1 cellular context compared by ENCODE assay signal in the genomic region with DNA sequence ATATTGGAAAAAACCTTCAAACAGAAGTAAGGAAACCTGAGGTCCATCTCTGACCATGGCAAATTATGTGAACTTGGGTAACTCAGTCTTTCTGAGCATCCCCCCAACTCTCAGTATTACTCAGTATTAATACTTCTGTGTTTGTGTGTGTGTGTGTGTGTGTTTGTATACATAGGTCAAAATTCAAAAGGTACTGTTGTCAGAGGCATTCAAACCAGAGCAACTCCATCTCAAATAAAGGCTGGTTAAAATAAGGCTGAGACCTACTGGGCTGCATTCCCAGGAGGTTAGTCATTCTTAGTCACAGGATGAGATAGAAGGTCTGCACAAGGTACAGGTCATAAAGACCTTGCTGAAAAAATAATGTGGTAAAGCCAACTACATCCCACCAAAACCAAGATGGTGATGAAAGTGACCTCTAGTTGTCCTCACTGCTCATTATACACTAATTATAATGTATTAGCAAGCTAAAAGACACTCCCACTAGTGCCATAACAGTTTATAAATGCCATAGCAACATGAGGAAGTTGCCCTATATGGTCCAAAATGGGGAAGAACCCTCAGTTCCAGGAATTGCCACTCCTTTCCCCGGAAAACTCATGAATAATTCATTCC.
TF ChIP-seq lines count a peak whose summit lies in the region.

No MANE protein-coding gene starts in this region.

TF ChIP-seq in HCT116, 20 proteins besides CTCF, POLR2A, EP300 and RAD21 (continued from another document):
- no peak for TF ChIP-seq CEBPB (IDR thresholded peaks at IDR 0.05; ENCODE audit: low read depth)
- TF ChIP-seq JUND (IDR thresholded peaks at IDR 0.05), result peak; percentile 94
- TF ChIP-seq TCF7L2 (IDR thresholded peaks at IDR 0.05; ENCODE audit: borderline replicate concordance, extremely low read depth, insufficient read depth, insufficient read length), result no peak
- TF ChIP-seq SRF (IDR thresholded peaks at IDR 0.05; ENCODE audit: low read depth), result peak; percentile 64
- TF ChIP-seq, protein P1, sequence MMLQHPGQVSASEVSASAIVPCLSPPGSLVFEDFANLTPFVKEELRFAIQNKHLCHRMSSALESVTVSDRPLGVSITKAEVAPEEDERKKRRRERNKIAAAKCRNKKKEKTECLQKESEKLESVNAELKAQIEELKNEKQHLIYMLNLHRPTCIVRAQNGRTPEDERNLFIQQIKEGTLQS (IDR thresholded peaks at IDR 0.05), result 0 out of 2 replicates have a peak, but pooled peaks have one; percentile 24
- TF ChIP-seq SP1 (IDR thresholded peaks at IDR 0.05; ENCODE audit: low read depth), result peak; percentile 80
- TF ChIP-seq ZFX (IDR thresholded peaks at IDR 0.05), result no peak
- no peak for TF ChIP-seq EGR1 (IDR thresholded peaks at IDR 0.05; ENCODE audit: low read depth)
